26 cellular contexts compared by ENCODE assay signal in genomic region chr1:34846265-34846664, GRCh38. TPM values are rescaled to one million over a fixed set of nuclear protein-coding genes. Genes with fewer than 3 reads are reported as not detected.
A peak's percentile ranks its signal among the peaks of the same experiment; 100 is the strongest.
DNase-seq lines count a peak whose midpoint lies in the region; ATAC-seq and TF ChIP-seq lines count a peak whose summit lies in the region.
"Had no signal": no experiment of that assay in that cellular context is flagged by ENCODE, and none has a peak within 500 bp of the region (broad histone marks: within the 10 kb centered on the region; RNA-seq: fewer than 3 reads in every experiment).

No MANE protein-coding gene starts in this region.

- no peak overlapping the region for H4K8ac ChIP-seq in mesendoderm (ENCODE audit: low read depth, low read length)

- H3K9me3 ChIP-seq in left ventricle myocardium inferior (replicated peaks): no peaks in the 10 kb centered on the region
- H3K9me3 ChIP-seq in right cardiac atrium (ENCODE audit: control insufficient read depth, low read length): no peaks in the 10 kb centered on the region
- H3K9me3 ChIP-seq: A549; BLaER1 treated with 17β-estradiol and CSF1 and Interleukin-3, amounts not matched to agents 10 nM and 100 nM had no signal

- ATAC-seq in right cardiac atrium: no peak
- no peak for ATAC-seq in HG02870 (IDR thresholded peaks at IDR 0.05; ENCODE audit: unreplicated experiment)
- ATAC-seq in HG02623 (IDR thresholded peaks at IDR 0.05; ENCODE audit: unreplicated experiment): no peak
- ATAC-seq: A549 had no signal

- peak overlapping the region; percentile 63 for H3K56ac ChIP-seq in mesendoderm (ENCODE audit: low read length)

- DNase-seq in left ventricle myocardium inferior (no peak), right cardiac atrium (no peak), NCI-H69 (lab: John Stamatoyannopoulos, UW) (peak; percentile 6), mesendoderm (no peak), ecto neural progenitor cell (ENCODE audit: low spot score) (no peak)
- DNase-seq: AML-193; CD4-positive, alpha-beta memory T cell; COR-L47; DMS53; GF-D8; H9; HFFc6; NCI-H1048; NCI-H1694; NCI-H2029 treated with DMSO at 0.1 percent for 48 hours; NCI-H446 treated with DMSO at 0.1 percent for 48 hours; NCI-H526; RPMI8226; SHP77 treated with DMSO at 0.1 percent for 48 hours had no signal

- peak overlapping the region; percentile 89 for H3K27ac ChIP-seq in left ventricle myocardium inferior (replicated peaks)
- H3K27ac ChIP-seq in right cardiac atrium (ENCODE audit: low read length): no peak overlapping the region
- H3K27ac ChIP-seq in mesendoderm (ENCODE audit: low read depth, low read length): peak overlapping the region; percentile 62
- H3K27ac ChIP-seq: A549; BLaER1 treated with 17β-estradiol and CSF1 and Interleukin-3, amounts not matched to agents 10 nM and 100 nM; SK-N-MC had no signal

- intact Hi-C loops in left ventricle myocardium inferior (cut with micrococcal nuclease) (no loop called here), right cardiac atrium (cut with DNase I) (loop anchor here in 2 of 4 donors (5.0 kb wide), 2 partner anchors 54 to 59 kb away; partner anchors contain the start of gene GJA4 (in 1 of the 2))

- no peaks in the 10 kb centered on the region for H3K79me2 ChIP-seq in mesendoderm (ENCODE audit: control insufficient read depth, insufficient read depth, low read length)

- 88% methylated on average over 2 of the region's 2 CpGs for WGBS in right cardiac atrium
- no CpG with 5 or more reads among the region's 2 CpGs for WGBS in mesendoderm (ENCODE audit: extremely low coverage, insufficient coverage, low lambda C conversion rate)

- H2BK15ac ChIP-seq in mesendoderm (replicated peaks; ENCODE audit: low read depth): no peak overlapping the region

- no peak overlapping the region for H3K4me2 ChIP-seq in mesendoderm (ENCODE audit: low read length)
- H3K4me2 ChIP-seq: A549; BLaER1 treated with 17β-estradiol and CSF1 and Interleukin-3, amounts not matched to agents 10 nM and 100 nM; GM23338 had no signal

- peaks cover 3% of the 10 kb centered on the region for H3K79me1 ChIP-seq in mesendoderm (ENCODE audit: low read length)

- no peak for TF ChIP-seq CTCF in left ventricle myocardium inferior (IDR thresholded peaks at IDR 0.05; ENCODE audit: borderline replicate concordance)

- H3K27me3 ChIP-seq in left ventricle myocardium inferior (ENCODE audit: low read depth) (no peaks in the 10 kb centered on the region), right cardiac atrium (ENCODE audit: control insufficient read depth, insufficient read depth) (no peaks in the 10 kb centered on the region), mesendoderm (ENCODE audit: insufficient read depth, low read length, poor library complexity) (no peaks in the 10 kb centered on the region)
- H3K27me3 ChIP-seq: BLaER1 treated with 17β-estradiol and CSF1 and Interleukin-3, amounts not matched to agents 10 nM and 100 nM had no signal

- H3K4ac ChIP-seq in mesendoderm (ENCODE audit: low read depth, low read length): no peak overlapping the region

- H2AK5ac ChIP-seq in mesendoderm (ENCODE audit: low read length): peak overlapping the region; percentile 55

- H3K36me3 ChIP-seq in left ventricle myocardium inferior: no peaks in the 10 kb centered on the region
- H3K36me3 ChIP-seq in mesendoderm (ENCODE audit: control insufficient read depth, insufficient read depth, low read length): no peaks in the 10 kb centered on the region

- peak overlapping the region; percentile 9 for H3K23ac ChIP-seq in mesendoderm (ENCODE audit: low read length)

- peak overlapping the region; percentile 83 for H2BK5ac ChIP-seq in mesendoderm (ENCODE audit: low read length)

- H3K4me3 ChIP-seq in left ventricle myocardium inferior (no peak overlapping the region), right cardiac atrium (ENCODE audit: low read length) (no peak overlapping the region), mesendoderm (ENCODE audit: low read length) (no peak overlapping the region)
- H3K4me3 ChIP-seq: A549; BLaER1 treated with 17β-estradiol and CSF1 and Interleukin-3, amounts not matched to agents 10 nM and 100 nM; GM23338; SK-N-MC had no signal

- no peak overlapping the region for H2BK120ac ChIP-seq in mesendoderm (ENCODE audit: low read depth, low read length)

- peak overlapping the region; percentile 28 for H3K9ac ChIP-seq in mesendoderm (ENCODE audit: low read length)

- peaks cover 94% of the 10 kb centered on the region for H3K4me1 ChIP-seq in left ventricle myocardium inferior
- peaks cover 22% of the 10 kb centered on the region for H3K4me1 ChIP-seq in right cardiac atrium (ENCODE audit: control insufficient read depth, insufficient read depth, low read length)
- H3K4me1 ChIP-seq in mesendoderm (ENCODE audit: control insufficient read depth, low read depth, low read length): peaks cover 25% of the 10 kb centered on the region
- H3K4me1 ChIP-seq: A549 had no signal

- H4K5ac ChIP-seq in mesendoderm (ENCODE audit: low read length): no peak overlapping the region

- no peak overlapping the region for H3K18ac ChIP-seq in mesendoderm (ENCODE audit: low read length)

RNA-seq across cellular contexts. Expression of gene SMIM12, which starts 13.3 kb away (rescaled TPM):
- 37.9 TPM for total RNA-seq in left ventricle myocardium inferior
- total RNA-seq in right cardiac atrium: 10 to 100 TPM; 39.2 to 58.7 (median 40.8) TPM
- 35.3 TPM for polyA plus RNA-seq in right cardiac atrium
- 21.5 TPM for polyA plus RNA-seq in mesendoderm (2013, experiment 1 of 2)
- 21.9 TPM for polyA plus RNA-seq in mesendoderm (2013, experiment 2 of 2)

RNA-seq across cellular contexts. Expression of gene GJA4, which starts 53.5 kb away (rescaled TPM):
- total RNA-seq in left ventricle myocardium inferior (27.0 TPM), right cardiac atrium (10 to 100 TPM; 18.0 to 31.4 (median 27.0) TPM)
- 28.0 TPM for polyA plus RNA-seq in right cardiac atrium
- polyA plus RNA-seq in mesendoderm (2013, experiment 1 of 2): 0.81 TPM
- 0.83 TPM for polyA plus RNA-seq in mesendoderm (2013, experiment 2 of 2)
- total RNA-seq: CD4-positive, alpha-beta memory T cell; HFFc6 had no signal
- polyA plus RNA-seq: A549; CD4-positive, alpha-beta memory T cell; IgD-negative memory B cell had no signal
